In genomic region chr4:53861856-53862610, GRCh38 we compare ENCODE assay signal across 10 cellular contexts.
DNase-seq lines count a peak whose midpoint lies in the region; ATAC-seq and TF ChIP-seq lines count a peak whose summit lies in the region.
"Had no signal": no experiment of that assay in that cellular context is flagged by ENCODE, and none has a peak within 500 bp of the region (broad histone marks: within the 10 kb centered on the region; RNA-seq: fewer than 3 reads in every experiment).

No MANE protein-coding gene starts in this region.

- H3K27me3 ChIP-seq in BJ (ENCODE audit: control insufficient read depth, insufficient read depth, low read length), result no peaks in the 10 kb centered on the region

- TF ChIP-seq CTCF in BJ (IDR thresholded peaks at IDR 0.05; ENCODE audit: insufficient read depth, low read depth, low read length) (no peak), NB4 (IDR thresholded peaks at IDR 0.05; ENCODE audit: low read depth, low read length) (no peak), cardiac fibroblast (IDR thresholded peaks at IDR 0.05; ENCODE audit: low read depth, low read length) (no peak), mucosa of descending colon (IDR thresholded peaks at IDR 0.05) (no peak)

- POLR2A ChIA-PET in BJ (lab: Charles Lee), result interaction anchor here (0.6 kb wide), 1 partner anchor 347 kb away, joined by 3 read pairs; no protein-coding TSS in a partner anchor

- CTCF ChIA-PET in BJ (lab: Yijun Ruan, JAX), result interaction anchor here (0.6 to 2.0 kb wide), 8 partner anchors 14 to 195 kb away, joined by 3 to 10 read pairs (median 4); no protein-coding TSS in a partner anchor

- intact Hi-C loops in mucosa of descending colon (cut with DNase I, micrococcal nuclease), result no loop called here

- no peaks in the 10 kb centered on the region for H3K9me3 ChIP-seq in mucosa of descending colon

- ATAC-seq in mucosa of descending colon (peak; percentile 31), HG02610 (IDR thresholded peaks at IDR 0.05; ENCODE audit: unreplicated experiment) (no peak), HG03520 (IDR thresholded peaks at IDR 0.05; ENCODE audit: unreplicated experiment) (no peak)

- DNase-seq in BJ (ENCODE audit: low read depth) (peak; percentile 93), NB4 (ENCODE audit: low read depth) (peak; percentile 67), cardiac fibroblast (ENCODE audit: low read depth in 2 of 2) (peak; percentile 84 to 94), mucosa of descending colon (no peak), RPMI8226 (no peak), NCI-H2029 treated with DMSO at 0.1 percent for 48 hours (lab: John Stamatoyannopoulos, UW) (no peak)
- DNase-seq: effector CD4-positive, alpha-beta T cell had no signal

- no peak overlapping the region for H3K4me3 ChIP-seq in BJ (ENCODE audit: low read depth, low read length)
- H3K4me3 ChIP-seq in NB4 (ENCODE audit: low read depth, low read length), result no peak overlapping the region
- no peak overlapping the region for H3K4me3 ChIP-seq in cardiac fibroblast (replicated peaks in 1 of 2; ENCODE audit: low read depth in 2 of 2, low read length in 2 of 2)
- H3K4me3 ChIP-seq in mucosa of descending colon, result no peak overlapping the region
- H3K4me3 ChIP-seq: SK-N-MC had no signal

- no peak for TF ChIP-seq POLR2A in NB4 (IDR thresholded peaks at IDR 0.05; ENCODE audit: extremely low read depth, insufficient read length)

- no peaks in the 10 kb centered on the region for H3K36me3 ChIP-seq in BJ (ENCODE audit: control insufficient read depth, insufficient read depth, low read length)
- H3K36me3 ChIP-seq in mucosa of descending colon (ENCODE audit: low read depth), result no peaks in the 10 kb centered on the region

- no peaks in the 10 kb centered on the region for H3K4me1 ChIP-seq in mucosa of descending colon (ENCODE audit: low read depth)

Comparison
In these comparisons a context has a peak if more than half of its experiments do, and no peak if none do; other contexts are left out.
1. DNase-seq: peak in BJ (single experiment), NB4 (single experiment) and cardiac fibroblast (2 of 2); none in mucosa of descending colon (0 of 3), RPMI8226 (single experiment) and NCI-H2029 treated with DMSO at 0.1 percent for 48 hours (single experiment).